17 cellular contexts compared by ENCODE assay signal in the genomic region with DNA sequence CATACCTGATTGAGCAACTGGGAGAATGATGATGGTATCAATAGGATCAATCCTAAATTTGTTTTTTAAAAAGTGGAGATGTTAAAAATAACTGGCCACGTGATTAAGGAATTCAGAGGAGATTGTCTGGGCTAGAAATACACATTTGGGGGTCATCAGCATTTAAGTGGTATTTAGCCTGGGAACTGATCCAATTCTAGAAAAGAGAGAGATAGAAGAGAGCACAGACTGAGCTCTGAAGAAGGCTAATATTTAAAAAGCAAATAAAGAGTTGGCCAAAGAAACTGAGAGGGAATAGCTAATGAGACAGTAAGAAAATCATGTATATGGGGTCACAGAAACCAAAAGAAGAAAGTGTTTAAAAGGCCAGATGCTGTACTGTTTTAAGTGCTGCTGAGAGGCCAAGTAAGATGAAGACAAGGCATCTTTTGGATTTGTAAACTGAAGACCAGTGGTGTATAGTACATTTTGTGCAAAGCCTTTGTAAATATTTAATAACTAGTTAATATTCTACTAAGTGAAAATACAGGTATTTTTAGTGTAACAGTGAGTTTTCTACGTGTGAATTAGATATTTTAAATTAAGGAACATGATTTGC. TPM values are rescaled to one million over a fixed set of nuclear protein-coding genes. Genes with fewer than 3 reads are reported as not detected.
DNase-seq lines count a peak whose midpoint lies in the region; ATAC-seq, FAIRE-seq and TF ChIP-seq lines count a peak whose summit lies in the region.
"Had no signal": no experiment of that assay in that cellular context is flagged by ENCODE, and none has a peak within 500 bp of the region (broad histone marks: within the 10 kb centered on the region; RNA-seq: fewer than 3 reads in every experiment).

No MANE protein-coding gene starts in this region.

- H3K9me3 Mint-ChIP-seq in natural killer cell = no peaks in the 10 kb centered on the region
- H3K9me3 Mint-ChIP-seq: T-helper 2 cell treated with Interferon-gamma antibody and Interleukin-4, amounts not matched to agents 5 μg/mL and 100 μg/mL, for 36 hours had no signal

- no peak overlapping the region for H3K27ac Mint-ChIP-seq in natural killer cell
- H3K27ac Mint-ChIP-seq: T-helper 2 cell treated with Interferon-gamma antibody and Interleukin-4, amounts not matched to agents 5 μg/mL and 100 μg/mL, for 36 hours had no signal

- peaks cover 35 to 38% of the 10 kb centered on the region in 2 donors for H3K4me1 Mint-ChIP-seq in natural killer cell

- ATAC-seq in HG03045 (IDR thresholded peaks at IDR 0.05; ENCODE audit: unreplicated experiment) = peak; percentile 46
- no peak for ATAC-seq in natural killer cell
- no peak for ATAC-seq in HG03460 (IDR thresholded peaks at IDR 0.05; ENCODE audit: unreplicated experiment)
- ATAC-seq: heart left ventricle had no signal

- intact Hi-C loops in natural killer cell (cut with micrococcal nuclease) = no loop called here

- no peak overlapping the region for H3K4me3 Mint-ChIP-seq in natural killer cell
- H3K4me3 Mint-ChIP-seq: T-helper 2 cell treated with Interferon-gamma antibody and Interleukin-4, amounts not matched to agents 5 μg/mL and 100 μg/mL, for 36 hours had no signal

- no peaks in the 10 kb centered on the region for H3K36me3 Mint-ChIP-seq in natural killer cell

- peak; percentile 45 for DNase-seq in DMS53 treated with DMSO at 0.1 percent for 48 hours (lab: John Stamatoyannopoulos, UW; ENCODE audit: unreplicated experiment)
- DNase-seq in GM19239 (ENCODE audit: insufficient read length, low spot score) = no peak
- peak; percentile 7 for DNase-seq in left kidney (ENCODE audit: low read depth, low spot score)
- DNase-seq in natural killer cell = no peak
- no peak for DNase-seq in NCI-H2171 (lab: John Stamatoyannopoulos, UW)
- no peak for DNase-seq in middle frontal gyrus (ENCODE audit: extremely low spot score, low spot score)
- DNase-seq: activated CD4-positive, alpha-beta T cell treated with anti-CD3 and anti-CD28 coated beads for 48 hours; adrenal gland; heart left ventricle; kidney glomerular epithelial cell; NCI-H2029; posterior cingulate gyrus; Right ventricle myocardium superior had no signal

- no peak for TF ChIP-seq CTCF in natural killer cell (IDR thresholded peaks at IDR 0.05)

- no peaks in the 10 kb centered on the region for H3K27me3 Mint-ChIP-seq in natural killer cell (ENCODE audit: low read depth in 2 of 2)

- peak; percentile 8 for FAIRE-seq in GM19239 (lab: Jason Lieb, UNC)
- FAIRE-seq: D721Med had no signal

RNA-seq across cellular contexts. Expression of gene UBL3, which starts 40.2 kb away (rescaled TPM):
- total RNA-seq in natural killer cell = 10 to 100 TPM; 29.6 to 36.0 (median 31.5) TPM

Comparison
In these comparisons a context has a peak if more than half of its experiments do, and no peak if none do; other contexts are left out.
1. DNase-seq: peak in DMS53 treated with DMSO at 0.1 percent for 48 hours (single experiment) and left kidney (single experiment); none in GM19239 (single experiment), natural killer cell (single experiment), NCI-H2171 (single experiment) and middle frontal gyrus (single experiment).